Comparison of ENCODE assay signal across 15 cellular contexts in the genomic region with DNA sequence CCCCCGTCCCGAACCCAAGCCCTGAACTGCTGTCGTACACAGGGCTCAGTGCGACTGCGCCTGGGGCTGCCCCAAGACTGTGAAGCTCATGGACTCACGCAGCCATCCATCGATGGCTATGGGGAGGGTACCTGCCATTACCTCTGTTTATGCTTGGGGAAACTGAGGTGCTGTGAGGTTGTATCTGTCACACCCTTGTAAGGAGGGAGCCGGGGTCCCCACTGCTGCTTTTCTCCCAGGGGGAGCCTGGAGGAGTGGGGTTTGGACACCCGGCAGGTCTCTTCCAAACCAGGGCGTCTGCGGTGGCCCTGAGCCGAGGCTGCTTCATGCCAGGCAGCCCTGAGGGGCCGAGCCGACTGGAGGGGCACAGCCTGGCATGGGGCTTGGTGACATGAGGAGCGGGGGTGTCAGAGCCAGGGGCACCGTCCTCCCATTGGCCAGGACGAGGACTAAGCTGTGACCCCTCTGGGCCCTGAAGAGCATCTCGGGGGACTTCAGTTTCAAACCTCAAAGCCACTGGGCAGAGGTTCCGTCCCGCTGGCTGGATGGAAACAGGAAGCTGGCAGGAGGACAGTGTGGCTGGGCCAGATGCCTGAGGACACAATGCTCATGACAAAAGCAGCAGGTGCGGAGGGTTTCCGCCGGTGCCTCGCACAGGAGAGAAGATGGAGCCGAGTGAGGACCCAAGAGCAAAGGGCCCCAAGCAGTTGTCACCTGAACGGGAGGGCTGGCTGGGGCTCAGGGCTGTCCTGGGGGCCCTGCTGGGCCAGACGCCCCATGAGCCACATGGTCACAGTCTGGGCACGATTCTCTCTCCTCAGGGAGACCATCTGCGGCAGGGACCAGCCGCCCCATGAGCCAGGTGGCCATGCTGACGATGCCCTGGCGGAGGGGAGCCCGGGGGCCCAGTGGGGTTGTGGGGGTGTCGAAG. TPM values are rescaled to one million over a fixed set of nuclear protein-coding genes. Genes with fewer than 3 reads are reported as not detected.
DNase-seq lines count a peak whose midpoint lies in the region; ATAC-seq, FAIRE-seq and TF ChIP-seq lines count a peak whose summit lies in the region.
"Had no signal": no experiment of that assay in that cellular context is flagged by ENCODE, and none has a peak within 500 bp of the region (broad histone marks: within the 10 kb centered on the region; RNA-seq: fewer than 3 reads in every experiment).

No MANE protein-coding gene starts in this region.

- intact Hi-C loops in activated CD4-positive, alpha-beta memory T cell treated with anti-CD3 and anti-CD28 coated beads for 36 hours (cut with micrococcal nuclease) = no loop called here
- intact Hi-C loops in stomach (cut with DNase I; ENCODE audit: low total_unique reads) = no loop called here

- no peaks in the 10 kb centered on the region for H3K9me2 ChIP-seq in Loucy (replicated peaks; ENCODE audit: low read depth, low read length)

- TF ChIP-seq EP300 in stomach (IDR thresholded peaks at IDR 0.05) = no peak

- H3K36me3 ChIP-seq in Loucy (ENCODE audit: insufficient read depth, low read length) (no peaks in the 10 kb centered on the region), stomach (no peaks in the 10 kb centered on the region)
- H3K36me3 ChIP-seq: ascending aorta, lower lobe of right lung had no signal

- no peak overlapping the region for H3K27ac Mint-ChIP-seq in activated CD4-positive, alpha-beta memory T cell treated with anti-CD3 and anti-CD28 coated beads, Interleukin-2, amount 10 ng/mL, durations not matched to agents 7 days and 5 days
- no peak overlapping the region for H3K27ac Mint-ChIP-seq in activated CD4-positive, alpha-beta memory T cell treated with anti-CD3 and anti-CD28 coated beads for 36 hours
- H3K27ac Mint-ChIP-seq: activated T-cell treated with anti-CD3 and anti-CD28 coated beads, Interleukin-2, amount 50 U/mL, for 72 hours had no signal

- no peak for FAIRE-seq in RCC 7860 (lab: Jason Lieb, UNC)

- peaks cover 27% of the 10 kb centered on the region for H3K4me1 Mint-ChIP-seq in activated CD4-positive, alpha-beta memory T cell treated with anti-CD3 and anti-CD28 coated beads, Interleukin-2, amount 10 ng/mL, durations not matched to agents 7 days and 5 days
- H3K4me1 Mint-ChIP-seq in activated CD4-positive, alpha-beta memory T cell treated with anti-CD3 and anti-CD28 coated beads for 36 hours (ENCODE audit: low read depth) = peaks cover 21% of the 10 kb centered on the region

- peak overlapping the region; percentile 54 for H3K9ac ChIP-seq in Loucy (ENCODE audit: low read depth, low read length, poor library complexity, severe bottlenecking)

- H3K27ac ChIP-seq in stomach = no peak overlapping the region
- H3K27ac ChIP-seq: ascending aorta, lower lobe of right lung had no signal

- no peaks in the 10 kb centered on the region for H3K27me3 Mint-ChIP-seq in activated CD4-positive, alpha-beta memory T cell treated with anti-CD3 and anti-CD28 coated beads, Interleukin-2, amount 10 ng/mL, durations not matched to agents 7 days and 5 days
- H3K27me3 Mint-ChIP-seq in activated CD4-positive, alpha-beta memory T cell treated with anti-CD3 and anti-CD28 coated beads for 36 hours = no peaks in the 10 kb centered on the region

- no peaks in the 10 kb centered on the region for H4K20me1 ChIP-seq in Loucy (ENCODE audit: insufficient read depth, low read length, poor library complexity, severe bottlenecking)

- H3F3A ChIP-seq in Loucy (ENCODE audit: low read depth) = no peaks in the 10 kb centered on the region

- no peak for TF ChIP-seq POLR2A in stomach (IDR thresholded peaks at IDR 0.05)

- WGBS in stomach, 5 donors = 80 to 92% (median 88%) methylated on average over 22 to 34 of the region's 34 CpGs

- H3K79me2 ChIP-seq in Loucy (ENCODE audit: insufficient read depth, low read length) = peaks cover 18% of the 10 kb centered on the region

- peaks cover 10% of the 10 kb centered on the region for H3K9me3 Mint-ChIP-seq in activated CD4-positive, alpha-beta memory T cell treated with anti-CD3 and anti-CD28 coated beads, Interleukin-2, amount 10 ng/mL, durations not matched to agents 7 days and 5 days
- H3K9me3 Mint-ChIP-seq in activated CD4-positive, alpha-beta memory T cell treated with anti-CD3 and anti-CD28 coated beads for 36 hours = peaks cover 17% of the 10 kb centered on the region

- DNase-seq in activated CD4-positive, alpha-beta memory T cell treated with anti-CD3 and anti-CD28 coated beads, Interleukin-2, amount 10 ng/mL, durations not matched to agents 7 days and 5 days = peak; percentile 15
- DNase-seq in activated CD4-positive, alpha-beta memory T cell treated with anti-CD3 and anti-CD28 coated beads for 36 hours = no peak
- peak; percentile 47 for DNase-seq in islet precursor cell
- DNase-seq in stomach = peak; percentile 24
- DNase-seq in NCI-H526 (lab: John Stamatoyannopoulos, UW) = no peak
- no peak for DNase-seq in RCC 7860 (ENCODE audit: low spot score)
- DNase-seq: activated CD4-positive, CD25-positive, alpha-beta regulatory T cell treated with anti-CD3 and anti-CD28 coated beads, Interleukin-2, amount 50 U/mL, for 72 hours; activated T-cell treated with anti-CD3 and anti-CD28 coated beads, Interleukin-2, amount 50 U/mL, for 72 hours; DMS 273 treated with DMSO at 0.1 percent for 48 hours; lower lobe of right lung; T-helper 1 cell had no signal

- H3K27me3 ChIP-seq in Loucy (ENCODE audit: insufficient read depth, low read length, poor library complexity, severe bottlenecking) (no peaks in the 10 kb centered on the region), stomach (peaks cover 0 to 25% (median 11%) of the 10 kb centered on the region in 3 donors)
- H3K27me3 ChIP-seq: ascending aorta had no signal

- CTCF ChIA-PET in activated CD4-positive, alpha-beta memory T cell treated with anti-CD3 and anti-CD28 coated beads, Interleukin-2, amount 10 ng/mL, durations not matched to agents 7 days and 5 days (lab: Charles Lee) = no interaction called here
- CTCF ChIA-PET in activated CD4-positive, alpha-beta memory T cell treated with anti-CD3 and anti-CD28 coated beads for 36 hours (lab: Charles Lee) = no interaction called here

- ATAC-seq in HG02588 (IDR thresholded peaks at IDR 0.05; ENCODE audit: unreplicated experiment) = no peak
- ATAC-seq: activated T-cell treated with anti-CD3 and anti-CD28 coated beads, Interleukin-2, amount 50 U/mL, for 72 hours had no signal

- H3K4me2 ChIP-seq in Loucy (ENCODE audit: low read depth, low read length, poor library complexity, severe bottlenecking) = peak overlapping the region; percentile 6

- peaks cover 41% of the 10 kb centered on the region for H3K36me3 Mint-ChIP-seq in activated CD4-positive, alpha-beta memory T cell treated with anti-CD3 and anti-CD28 coated beads, Interleukin-2, amount 10 ng/mL, durations not matched to agents 7 days and 5 days (ENCODE audit: low read depth)
- peaks cover 30% of the 10 kb centered on the region for H3K36me3 Mint-ChIP-seq in activated CD4-positive, alpha-beta memory T cell treated with anti-CD3 and anti-CD28 coated beads for 36 hours

- H2AFZ ChIP-seq in Loucy (ENCODE audit: low read length) = no peak overlapping the region

- peaks cover 44% of the 10 kb centered on the region for H3K4me1 ChIP-seq in Loucy (ENCODE audit: insufficient read depth, low read length, poor library complexity, severe bottlenecking)
- H3K4me1 ChIP-seq in stomach = no peaks in the 10 kb centered on the region
- H3K4me1 ChIP-seq: ascending aorta had no signal

- no peak for TF ChIP-seq CTCF in Loucy (conservative IDR thresholded peaks at IDR 0.05; ENCODE audit: low read length)
- no peak for TF ChIP-seq CTCF in stomach (IDR thresholded peaks at IDR 0.05)

- POLR2A ChIA-PET in activated CD4-positive, alpha-beta memory T cell treated with anti-CD3 and anti-CD28 coated beads, Interleukin-2, amount 10 ng/mL, durations not matched to agents 7 days and 5 days (lab: Charles Lee) = no interaction called here
- POLR2A ChIA-PET in activated CD4-positive, alpha-beta memory T cell treated with anti-CD3 and anti-CD28 coated beads for 36 hours (lab: Charles Lee) = no interaction called here

- peaks cover 12% of the 10 kb centered on the region for H3K9me3 ChIP-seq in Loucy (ENCODE audit: insufficient read depth, low read depth, low read length)
- peaks cover 0 to 19% (median 11%) of the 10 kb centered on the region in 4 donors for H3K9me3 ChIP-seq in stomach

- no peak overlapping the region for H3K4me3 Mint-ChIP-seq in activated CD4-positive, alpha-beta memory T cell treated with anti-CD3 and anti-CD28 coated beads, Interleukin-2, amount 10 ng/mL, durations not matched to agents 7 days and 5 days
- no peak overlapping the region for H3K4me3 Mint-ChIP-seq in activated CD4-positive, alpha-beta memory T cell treated with anti-CD3 and anti-CD28 coated beads for 36 hours
- H3K4me3 Mint-ChIP-seq: activated T-cell treated with anti-CD3 and anti-CD28 coated beads, Interleukin-2, amount 50 U/mL, for 72 hours; neural crest cell had no signal

- H3K4me3 ChIP-seq in Loucy (ENCODE audit: low read length, poor library complexity, severe bottlenecking) = no peak overlapping the region
- no peak overlapping the region for H3K4me3 ChIP-seq in stomach
- H3K4me3 ChIP-seq: ascending aorta, lower lobe of right lung had no signal

RNA-seq across cellular contexts. Expression of a gene that starts 54.4 kb away (rescaled TPM):
- total RNA-seq in activated CD4-positive, alpha-beta memory T cell treated with anti-CD3 and anti-CD28 coated beads, Interleukin-2, amount 10 ng/mL, durations not matched to agents 7 days and 5 days = 10 to 100 TPM; 67.7 to 68.8 TPM
- 10 to 100 TPM; 49.9 to 54.5 TPM for total RNA-seq in activated CD4-positive, alpha-beta memory T cell treated with anti-CD3 and anti-CD28 coated beads for 36 hours
- total RNA-seq in stomach = 100 to 1,000 TPM in 1 of 5 donors, 10 to 100 TPM in 4; 52.7 to 133 (median 77.7) TPM
- 10 to 100 TPM; 29.9 to 38.8 (median 33.6) TPM for polyA plus RNA-seq in stomach

Comparison
In these comparisons a context has a peak if more than half of its experiments do, and no peak if none do; other contexts are left out.
1. DNase-seq: peak in activated CD4-positive, alpha-beta memory T cell treated with anti-CD3 and anti-CD28 coated beads, Interleukin-2, amount 10 ng/mL, durations not matched to agents 7 days and 5 days (single experiment), islet precursor cell (single experiment) and stomach (single experiment); none in activated CD4-positive, alpha-beta memory T cell treated with anti-CD3 and anti-CD28 coated beads for 36 hours (single experiment), NCI-H526 (0 of 2) and RCC 7860 (single experiment).